Comparison of ENCODE assay signal across 12 cellular contexts in genomic region chr1:215682232-215682631, GRCh38.
DNase-seq lines count a peak whose midpoint lies in the region; ATAC-seq and TF ChIP-seq lines count a peak whose summit lies in the region.
"Had no signal": no experiment of that assay in that cellular context is flagged by ENCODE, and none has a peak within 500 bp of the region (broad histone marks: within the 10 kb centered on the region; RNA-seq: fewer than 3 reads in every experiment).

No MANE protein-coding gene starts in this region.

- no peak overlapping the region for H3K27ac ChIP-seq in MM.1S (ENCODE audit: low read length)
- no peak overlapping the region for H3K27ac ChIP-seq in OCI-LY7 (ENCODE audit: low read depth, low read length, poor library complexity, severe bottlenecking)

- CTCF ChIA-PET in OCI-LY7 (lab: Charles Lee; ENCODE audit: unreplicated experiment), result no interaction called here

- H3K9me3 ChIP-seq in MM.1S (replicated peaks; ENCODE audit: insufficient read depth, low read length), result no peaks in the 10 kb centered on the region
- no peaks in the 10 kb centered on the region for H3K9me3 ChIP-seq in OCI-LY7 (ENCODE audit: low read length)

- H3K9ac ChIP-seq in MM.1S (ENCODE audit: low read length), result no peak overlapping the region

- H3K4me2 ChIP-seq in MM.1S (ENCODE audit: low read depth, low read length), result no peak overlapping the region
- no peak overlapping the region for H3K4me2 ChIP-seq in OCI-LY7 (ENCODE audit: low read length)

- H3K36me3 ChIP-seq in MM.1S (replicated peaks; ENCODE audit: insufficient read depth, low read length) (no peaks in the 10 kb centered on the region), OCI-LY7 (ENCODE audit: insufficient read depth, low read length) (no peaks in the 10 kb centered on the region)

- ATAC-seq in GM21723 (IDR thresholded peaks at IDR 0.05; ENCODE audit: unreplicated experiment) (no peak), HG02884 (IDR thresholded peaks at IDR 0.05; ENCODE audit: unreplicated experiment) (no peak)

- H4K20me1 ChIP-seq in MM.1S (ENCODE audit: insufficient read depth, low read length) (no peaks in the 10 kb centered on the region), OCI-LY7 (ENCODE audit: insufficient read depth, low read length) (no peaks in the 10 kb centered on the region)

- intact Hi-C loops in OCI-LY7 (cut with micrococcal nuclease; ENCODE audit: unreplicated experiment), result no loop called here

- no peaks in the 10 kb centered on the region for H3K27me3 ChIP-seq in MM.1S (replicated peaks; ENCODE audit: insufficient read depth, low read length)

- no peaks in the 10 kb centered on the region for H3F3A ChIP-seq in MM.1S (ENCODE audit: insufficient read depth, low read length)

- H3K9me2 ChIP-seq in MM.1S (replicated peaks; ENCODE audit: insufficient read depth, low read length) (no peaks in the 10 kb centered on the region), OCI-LY7 (ENCODE audit: insufficient read depth, low read length) (no peaks in the 10 kb centered on the region)

- DNase-seq in COR-L47 (lab: John Stamatoyannopoulos, UW) (peak; percentile 33), MM.1S (peak; percentile 18), OCI-LY7 (ENCODE audit: low spot score) (no peak), glomerular visceral epithelial cell (ENCODE audit: extremely low spot score) (peak; percentile 35), activated gamma-delta T cell (lab: John Stamatoyannopoulos, UW) (no peak)
- no peak for DNase-seq in activated CD4-positive, alpha-beta T cell treated with anti-CD3 and anti-CD28 coated beads for 4 hours
- DNase-seq: activated T-cell treated with anti-CD3 and anti-CD28 coated beads, Interleukin-2, amount 50 U/mL, for 24 hours; caudate nucleus; CD4-positive, CD25-positive, alpha-beta regulatory T cell; stimulated activated CD4-positive, alpha-beta T cell treated with anti-CD3 and anti-CD28 coated beads, Interleukin-4, amount 100 ng/mL, for 4 hours had no signal

- H2AFZ ChIP-seq in MM.1S (ENCODE audit: low read length) (no peak overlapping the region), OCI-LY7 (ENCODE audit: low read length) (no peak overlapping the region)

- H3K79me2 ChIP-seq in MM.1S (ENCODE audit: low read length) (no peaks in the 10 kb centered on the region), OCI-LY7 (ENCODE audit: insufficient read depth, low read depth, low read length) (no peaks in the 10 kb centered on the region)

- TF ChIP-seq CTCF in MM.1S (IDR thresholded peaks at IDR 0.05; ENCODE audit: low read length) (0 out of 2 replicates have a peak, but pooled peaks have one; percentile 11), OCI-LY7 (conservative IDR thresholded peaks at IDR 0.05; ENCODE audit: low read length) (0 out of 2 replicates have a peak, but pooled peaks have one; percentile 14)

- no peak overlapping the region for H3K4me3 ChIP-seq in MM.1S (ENCODE audit: low read length)
- no peak overlapping the region for H3K4me3 ChIP-seq in OCI-LY7 (ENCODE audit: low read depth, low read length, poor library complexity, severe bottlenecking)

- H3K4me1 ChIP-seq in MM.1S (ENCODE audit: low read length) (no peaks in the 10 kb centered on the region), OCI-LY7 (ENCODE audit: insufficient read depth, low read length, poor library complexity, severe bottlenecking) (no peaks in the 10 kb centered on the region)

- POLR2A ChIA-PET in OCI-LY7 (lab: Charles Lee), result no interaction called here

- BruUV-seq in OCI-LY7 (replicated peaks; lab: Mats Ljungman, UMichigan), result no TSS peak

Comparison
In these comparisons a context has a peak if more than half of its experiments do, and no peak if none do; other contexts are left out.
1. DNase-seq: peak in COR-L47 (single experiment), MM.1S (single experiment) and glomerular visceral epithelial cell (single experiment); none in OCI-LY7 (single experiment), activated CD4-positive, alpha-beta T cell treated with anti-CD3 and anti-CD28 coated beads for 4 hours (0 of 2) and activated gamma-delta T cell (single experiment).